ENCODE assay signal across 1 cellular context in genomic region chr6:17703256-17703694, GRCh38.
TF ChIP-seq lines count a peak whose summit lies in the region.

No MANE protein-coding gene starts in this region.

TF ChIP-seq in K562, 482 proteins besides CTCF, POLR2A, EP300 and RAD21 (continued from another document and continues in another):
- TF ChIP-seq, protein P1, sequence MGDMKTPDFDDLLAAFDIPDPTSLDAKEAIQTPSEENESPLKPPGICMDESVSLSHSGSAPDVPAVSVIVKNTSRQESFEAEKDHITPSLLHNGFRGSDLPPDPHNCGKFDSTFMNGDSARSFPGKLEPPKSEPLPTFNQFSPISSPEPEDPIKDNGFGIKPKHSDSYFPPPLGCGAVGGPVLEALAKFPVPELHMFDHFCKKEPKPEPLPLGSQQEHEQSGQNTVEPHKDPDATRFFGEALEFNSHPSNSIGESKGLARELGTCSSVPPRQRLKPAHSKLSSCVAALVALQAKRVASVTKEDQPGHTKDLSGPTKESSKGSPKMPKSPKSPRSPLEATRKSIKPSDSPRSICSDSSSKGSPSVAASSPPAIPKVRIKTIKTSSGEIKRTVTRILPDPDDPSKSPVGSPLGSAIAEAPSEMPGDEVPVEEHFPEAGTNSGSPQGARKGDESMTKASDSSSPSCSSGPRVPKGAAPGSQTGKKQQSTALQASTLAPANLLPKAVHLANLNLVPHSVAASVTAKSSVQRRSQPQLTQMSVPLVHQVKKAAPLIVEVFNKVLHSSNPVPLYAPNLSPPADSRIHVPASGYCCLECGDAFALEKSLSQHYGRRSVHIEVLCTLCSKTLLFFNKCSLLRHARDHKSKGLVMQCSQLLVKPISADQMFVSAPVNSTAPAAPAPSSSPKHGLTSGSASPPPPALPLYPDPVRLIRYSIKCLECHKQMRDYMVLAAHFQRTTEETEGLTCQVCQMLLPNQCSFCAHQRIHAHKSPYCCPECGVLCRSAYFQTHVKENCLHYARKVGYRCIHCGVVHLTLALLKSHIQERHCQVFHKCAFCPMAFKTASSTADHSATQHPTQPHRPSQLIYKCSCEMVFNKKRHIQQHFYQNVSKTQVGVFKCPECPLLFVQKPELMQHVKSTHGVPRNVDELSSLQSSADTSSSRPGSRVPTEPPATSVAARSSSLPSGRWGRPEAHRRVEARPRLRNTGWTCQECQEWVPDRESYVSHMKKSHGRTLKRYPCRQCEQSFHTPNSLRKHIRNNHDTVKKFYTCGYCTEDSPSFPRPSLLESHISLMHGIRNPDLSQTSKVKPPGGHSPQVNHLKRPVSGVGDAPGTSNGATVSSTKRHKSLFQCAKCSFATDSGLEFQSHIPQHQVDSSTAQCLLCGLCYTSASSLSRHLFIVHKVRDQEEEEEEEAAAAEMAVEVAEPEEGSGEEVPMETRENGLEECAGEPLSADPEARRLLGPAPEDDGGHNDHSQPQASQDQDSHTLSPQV (IDR thresholded peaks at IDR 0.05) = peak; percentile 71; the same call in 1 of the 2 replicates
- TF ChIP-seq, protein P2, sequence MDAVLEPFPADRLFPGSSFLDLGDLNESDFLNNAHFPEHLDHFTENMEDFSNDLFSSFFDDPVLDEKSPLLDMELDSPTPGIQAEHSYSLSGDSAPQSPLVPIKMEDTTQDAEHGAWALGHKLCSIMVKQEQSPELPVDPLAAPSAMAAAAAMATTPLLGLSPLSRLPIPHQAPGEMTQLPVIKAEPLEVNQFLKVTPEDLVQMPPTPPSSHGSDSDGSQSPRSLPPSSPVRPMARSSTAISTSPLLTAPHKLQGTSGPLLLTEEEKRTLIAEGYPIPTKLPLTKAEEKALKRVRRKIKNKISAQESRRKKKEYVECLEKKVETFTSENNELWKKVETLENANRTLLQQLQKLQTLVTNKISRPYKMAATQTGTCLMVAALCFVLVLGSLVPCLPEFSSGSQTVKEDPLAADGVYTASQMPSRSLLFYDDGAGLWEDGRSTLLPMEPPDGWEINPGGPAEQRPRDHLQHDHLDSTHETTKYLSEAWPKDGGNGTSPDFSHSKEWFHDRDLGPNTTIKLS (IDR thresholded peaks at IDR 0.05; ENCODE audit: borderline replicate concordance, low read depth) = peak; percentile 29; the same call in 1 of the 2 replicates
- no peak for TF ChIP-seq ZNF695 (CRISPR knock-in tag; IDR thresholded peaks at IDR 0.05)
- TF ChIP-seq CBX5 (IDR thresholded peaks at IDR 0.05; ENCODE audit: borderline replicate concordance, low read depth) = no peak
- TF ChIP-seq ZNF165 (CRISPR knock-in tag; IDR thresholded peaks at IDR 0.05; ENCODE audit: borderline replicate concordance) = no peak
- peak; percentile 52; the same call in 1 of the 2 replicates for TF ChIP-seq ZNF175 (CRISPR knock-in tag; IDR thresholded peaks at IDR 0.05; ENCODE audit: low read depth)
- TF ChIP-seq, protein P3, sequence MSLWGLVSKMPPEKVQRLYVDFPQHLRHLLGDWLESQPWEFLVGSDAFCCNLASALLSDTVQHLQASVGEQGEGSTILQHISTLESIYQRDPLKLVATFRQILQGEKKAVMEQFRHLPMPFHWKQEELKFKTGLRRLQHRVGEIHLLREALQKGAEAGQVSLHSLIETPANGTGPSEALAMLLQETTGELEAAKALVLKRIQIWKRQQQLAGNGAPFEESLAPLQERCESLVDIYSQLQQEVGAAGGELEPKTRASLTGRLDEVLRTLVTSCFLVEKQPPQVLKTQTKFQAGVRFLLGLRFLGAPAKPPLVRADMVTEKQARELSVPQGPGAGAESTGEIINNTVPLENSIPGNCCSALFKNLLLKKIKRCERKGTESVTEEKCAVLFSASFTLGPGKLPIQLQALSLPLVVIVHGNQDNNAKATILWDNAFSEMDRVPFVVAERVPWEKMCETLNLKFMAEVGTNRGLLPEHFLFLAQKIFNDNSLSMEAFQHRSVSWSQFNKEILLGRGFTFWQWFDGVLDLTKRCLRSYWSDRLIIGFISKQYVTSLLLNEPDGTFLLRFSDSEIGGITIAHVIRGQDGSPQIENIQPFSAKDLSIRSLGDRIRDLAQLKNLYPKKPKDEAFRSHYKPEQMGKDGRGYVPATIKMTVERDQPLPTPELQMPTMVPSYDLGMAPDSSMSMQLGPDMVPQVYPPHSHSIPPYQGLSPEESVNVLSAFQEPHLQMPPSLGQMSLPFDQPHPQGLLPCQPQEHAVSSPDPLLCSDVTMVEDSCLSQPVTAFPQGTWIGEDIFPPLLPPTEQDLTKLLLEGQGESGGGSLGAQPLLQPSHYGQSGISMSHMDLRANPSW (CRISPR knock-in tag; IDR thresholded peaks at IDR 0.05) = no peak
- peak; percentile 81; the same call in 1 of the 2 replicates for TF ChIP-seq SMARCC2 (IDR thresholded peaks at IDR 0.05; ENCODE audit: low read depth)
- peak; percentile 12; the same call in 1 of the 2 replicates for TF ChIP-seq LARP7 (IDR thresholded peaks at IDR 0.05)
- peak; percentile 89; the same call in 1 of the 2 replicates for TF ChIP-seq ARID3A (IDR thresholded peaks at IDR 0.05; ENCODE audit: borderline replicate concordance, low read depth, low read length)
- TF ChIP-seq, protein P4, sequence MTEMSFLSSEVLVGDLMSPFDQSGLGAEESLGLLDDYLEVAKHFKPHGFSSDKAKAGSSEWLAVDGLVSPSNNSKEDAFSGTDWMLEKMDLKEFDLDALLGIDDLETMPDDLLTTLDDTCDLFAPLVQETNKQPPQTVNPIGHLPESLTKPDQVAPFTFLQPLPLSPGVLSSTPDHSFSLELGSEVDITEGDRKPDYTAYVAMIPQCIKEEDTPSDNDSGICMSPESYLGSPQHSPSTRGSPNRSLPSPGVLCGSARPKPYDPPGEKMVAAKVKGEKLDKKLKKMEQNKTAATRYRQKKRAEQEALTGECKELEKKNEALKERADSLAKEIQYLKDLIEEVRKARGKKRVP (CRISPR knock-in tag; IDR thresholded peaks at IDR 0.05) = peak; percentile 63; the same call in 1 of the 2 replicates
- no peak for TF ChIP-seq HMG20A (CRISPR knock-in tag; conservative IDR thresholded peaks at IDR 0.05)
- TF ChIP-seq ASH1L (IDR thresholded peaks at IDR 0.05; ENCODE audit: borderline replicate concordance, low read depth, partially characterized antibody) = no peak
- no peak for TF ChIP-seq RBM34 (IDR thresholded peaks at IDR 0.05; ENCODE audit: borderline replicate concordance, insufficient read depth, low read length)
- TF ChIP-seq GATA2 (CRISPR knock-in tag; IDR thresholded peaks at IDR 0.05) = no peak
- peak; percentile 56 for TF ChIP-seq BRD9 (IDR thresholded peaks at IDR 0.05; ENCODE audit: low read depth, partially characterized antibody)
- no peak for TF ChIP-seq PHF21A (IDR thresholded peaks at IDR 0.05; ENCODE audit: borderline replicate concordance, low read depth)
- TF ChIP-seq NEUROD1 (IDR thresholded peaks at IDR 0.05; ENCODE audit: borderline replicate concordance, low read depth, low read length, partially characterized antibody) = peak; percentile 27
- TF ChIP-seq ZNF431 (CRISPR knock-in tag; IDR thresholded peaks at IDR 0.05) = no peak
- peak; percentile 95 for TF ChIP-seq DPF2 (IDR thresholded peaks at IDR 0.05)
- no peak for TF ChIP-seq DNMT1 (IDR thresholded peaks at IDR 0.05)
- TF ChIP-seq ZNF23 (CRISPR knock-in tag; IDR thresholded peaks at IDR 0.05) = no peak
- peak; percentile 38 for TF ChIP-seq TAF9B (IDR thresholded peaks at IDR 0.05; ENCODE audit: partially characterized antibody)
- TF ChIP-seq ZNF134 (CRISPR knock-in tag; conservative IDR thresholded peaks at IDR 0.05) = no peak
- peak; percentile 75 for TF ChIP-seq FOSL1 (tag; conservative IDR thresholded peaks at IDR 0.05)
- TF ChIP-seq ELK1 (CRISPR knock-in tag; IDR thresholded peaks at IDR 0.05) = no peak
- TF ChIP-seq MYBL2 (IDR thresholded peaks at IDR 0.05; ENCODE audit: low read depth) = no peak
- TF ChIP-seq MYBL2 (CRISPR knock-in tag; IDR thresholded peaks at IDR 0.05; ENCODE audit: borderline replicate concordance) = no peak
- peak; percentile 98 for TF ChIP-seq NFE2L1 (tag; IDR thresholded peaks at IDR 0.05; ENCODE audit: borderline replicate concordance, low read depth)
- TF ChIP-seq CEBPG (CRISPR knock-in tag; IDR thresholded peaks at IDR 0.05) = peak; percentile 85
- TF ChIP-seq CEBPG (tag; conservative IDR thresholded peaks at IDR 0.05 in 1 of 2, IDR thresholded peaks at IDR 0.05 in 1 of 2) = peak; percentile 78 to 95
- TF ChIP-seq MTA2 (IDR thresholded peaks at IDR 0.05; ENCODE audit: low read depth) = no peak
- 0 out of 2 replicates have a peak, but pooled peaks have one; percentile 28 for TF ChIP-seq POLR2AphosphoS5 (IDR thresholded peaks at IDR 0.05; ENCODE audit: control insufficient read depth, insufficient read depth, low read depth, low read length)
- TF ChIP-seq, protein P5, sequence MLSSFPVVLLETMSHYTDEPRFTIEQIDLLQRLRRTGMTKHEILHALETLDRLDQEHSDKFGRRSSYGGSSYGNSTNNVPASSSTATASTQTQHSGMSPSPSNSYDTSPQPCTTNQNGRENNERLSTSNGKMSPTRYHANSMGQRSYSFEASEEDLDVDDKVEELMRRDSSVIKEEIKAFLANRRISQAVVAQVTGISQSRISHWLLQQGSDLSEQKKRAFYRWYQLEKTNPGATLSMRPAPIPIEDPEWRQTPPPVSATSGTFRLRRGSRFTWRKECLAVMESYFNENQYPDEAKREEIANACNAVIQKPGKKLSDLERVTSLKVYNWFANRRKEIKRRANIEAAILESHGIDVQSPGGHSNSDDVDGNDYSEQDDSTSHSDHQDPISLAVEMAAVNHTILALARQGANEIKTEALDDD (IDR thresholded peaks at IDR 0.05) = peak; percentile 91
- TF ChIP-seq STAG1 (CRISPR knock-in tag; IDR thresholded peaks at IDR 0.05; ENCODE audit: borderline replicate concordance) = no peak
- TF ChIP-seq RB1 (IDR thresholded peaks at IDR 0.05; ENCODE audit: low read depth) = no peak
- no peak for TF ChIP-seq ESRRA (IDR thresholded peaks at IDR 0.05; ENCODE audit: borderline replicate concordance, low read depth)
- TF ChIP-seq TRIM24 (IDR thresholded peaks at IDR 0.05) = peak; percentile 57 to 64; a peak in 3 of 4 replicates
- TF ChIP-seq, protein P6, sequence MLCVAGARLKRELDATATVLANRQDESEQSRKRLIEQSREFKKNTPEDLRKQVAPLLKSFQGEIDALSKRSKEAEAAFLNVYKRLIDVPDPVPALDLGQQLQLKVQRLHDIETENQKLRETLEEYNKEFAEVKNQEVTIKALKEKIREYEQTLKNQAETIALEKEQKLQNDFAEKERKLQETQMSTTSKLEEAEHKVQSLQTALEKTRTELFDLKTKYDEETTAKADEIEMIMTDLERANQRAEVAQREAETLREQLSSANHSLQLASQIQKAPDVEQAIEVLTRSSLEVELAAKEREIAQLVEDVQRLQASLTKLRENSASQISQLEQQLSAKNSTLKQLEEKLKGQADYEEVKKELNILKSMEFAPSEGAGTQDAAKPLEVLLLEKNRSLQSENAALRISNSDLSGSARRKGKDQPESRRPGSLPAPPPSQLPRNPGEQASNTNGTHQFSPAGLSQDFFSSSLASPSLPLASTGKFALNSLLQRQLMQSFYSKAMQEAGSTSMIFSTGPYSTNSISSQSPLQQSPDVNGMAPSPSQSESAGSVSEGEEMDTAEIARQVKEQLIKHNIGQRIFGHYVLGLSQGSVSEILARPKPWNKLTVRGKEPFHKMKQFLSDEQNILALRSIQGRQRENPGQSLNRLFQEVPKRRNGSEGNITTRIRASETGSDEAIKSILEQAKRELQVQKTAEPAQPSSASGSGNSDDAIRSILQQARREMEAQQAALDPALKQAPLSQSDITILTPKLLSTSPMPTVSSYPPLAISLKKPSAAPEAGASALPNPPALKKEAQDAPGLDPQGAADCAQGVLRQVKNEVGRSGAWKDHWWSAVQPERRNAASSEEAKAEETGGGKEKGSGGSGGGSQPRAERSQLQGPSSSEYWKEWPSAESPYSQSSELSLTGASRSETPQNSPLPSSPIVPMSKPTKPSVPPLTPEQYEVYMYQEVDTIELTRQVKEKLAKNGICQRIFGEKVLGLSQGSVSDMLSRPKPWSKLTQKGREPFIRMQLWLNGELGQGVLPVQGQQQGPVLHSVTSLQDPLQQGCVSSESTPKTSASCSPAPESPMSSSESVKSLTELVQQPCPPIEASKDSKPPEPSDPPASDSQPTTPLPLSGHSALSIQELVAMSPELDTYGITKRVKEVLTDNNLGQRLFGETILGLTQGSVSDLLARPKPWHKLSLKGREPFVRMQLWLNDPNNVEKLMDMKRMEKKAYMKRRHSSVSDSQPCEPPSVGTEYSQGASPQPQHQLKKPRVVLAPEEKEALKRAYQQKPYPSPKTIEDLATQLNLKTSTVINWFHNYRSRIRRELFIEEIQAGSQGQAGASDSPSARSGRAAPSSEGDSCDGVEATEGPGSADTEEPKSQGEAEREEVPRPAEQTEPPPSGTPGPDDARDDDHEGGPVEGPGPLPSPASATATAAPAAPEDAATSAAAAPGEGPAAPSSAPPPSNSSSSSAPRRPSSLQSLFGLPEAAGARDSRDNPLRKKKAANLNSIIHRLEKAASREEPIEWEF (CRISPR knock-in tag; IDR thresholded peaks at IDR 0.05) = 0 out of 2 replicates have a peak, but pooled peaks have one; percentile 8
- TF ChIP-seq MNT (conservative IDR thresholded peaks at IDR 0.05) = peak; percentile 48 to 72
- TF ChIP-seq NFRKB (IDR thresholded peaks at IDR 0.05; ENCODE audit: low read depth) = 0 out of 2 replicates have a peak, but pooled peaks have one; percentile 17
